9 cellular contexts compared by ENCODE assay signal in genomic region chr11:2531277-2531986, GRCh38.
A peak's percentile ranks its signal among the peaks of the same experiment; 100 is the strongest.
DNase-seq lines count a peak whose midpoint lies in the region; ATAC-seq and TF ChIP-seq lines count a peak whose summit lies in the region.
"Had no signal": no experiment of that assay in that cellular context is flagged by ENCODE, and none has a peak within 500 bp of the region (broad histone marks: within the 10 kb centered on the region; RNA-seq: fewer than 3 reads in every experiment).

No MANE protein-coding gene starts in this region.

- H3K4me3 Mint-ChIP-seq in activated T-helper 2 cell treated with anti-CD3 and anti-CD28 coated beads, Interferon-gamma antibody, Interleukin-2, Interleukin-4, amounts not matched to agents 10 μg/mL and 5 μg/mL and 100 μg/mL, durations not matched to agents 14 hours and 24 hours and 36 hours (ENCODE audit: low read depth), result no peak overlapping the region

- CTCF ChIA-PET in Panc1 (lab: Charles Lee), result interaction anchor here (1.0 to 5.5 kb wide), 10 partner anchors 86 to 399 kb away, joined by 3 to 132 read pairs (median 7); partner anchors contain the start of genes CDKN1C and TSSC4

- H3K36me3 ChIP-seq in H7 (replicated peaks; ENCODE audit: control insufficient read depth, insufficient read depth, low read length) (no peaks in the 10 kb centered on the region), Panc1 (ENCODE audit: control insufficient read depth, insufficient read depth, low read length) (no peaks in the 10 kb centered on the region), osteoblast (ENCODE audit: insufficient read depth, low read length) (no peaks in the 10 kb centered on the region), thyroid gland (no peaks in the 10 kb centered on the region)

- H3K9me3 Mint-ChIP-seq in activated T-helper 2 cell treated with anti-CD3 and anti-CD28 coated beads, Interferon-gamma antibody, Interleukin-2, Interleukin-4, amounts not matched to agents 10 μg/mL and 5 μg/mL and 100 μg/mL, durations not matched to agents 14 hours and 24 hours and 36 hours, result no peaks in the 10 kb centered on the region

- intact Hi-C loops in Panc1 (cut with micrococcal nuclease; ENCODE audit: unreplicated experiment) (loop anchor here (1.0 kb wide), 1 partner anchor 103 kb away; no protein-coding TSS in a partner anchor), thyroid gland (cut with DNase I) (loop anchor here (2.0 kb wide), 1 partner anchor 103 kb away; no protein-coding TSS in a partner anchor)
- intact Hi-C loops in activated T-helper 2 cell treated with anti-CD3 and anti-CD28 coated beads, Interferon-gamma antibody, Interleukin-2, Interleukin-4, amounts not matched to agents 10 μg/mL and 5 μg/mL and 100 μg/mL, durations not matched to agents 14 hours and 24 hours and 36 hours (cut with micrococcal nuclease), result loop anchor here (5.0 kb wide), 1 partner anchor 224 kb away; no protein-coding TSS in a partner anchor

- H3K27ac ChIP-seq in Panc1 (ENCODE audit: low read length) (no peak overlapping the region), osteoblast (ENCODE audit: low read depth, low read length) (no peak overlapping the region), thyroid gland (no peak overlapping the region)
- H3K27ac ChIP-seq: skin epidermis had no signal

- BruUV-seq in Panc1 (replicated peaks; lab: Mats Ljungman, UMichigan), result no TSS peak

- H3K4me3 ChIP-seq in AG10803 (ENCODE audit: low read length) (no peak overlapping the region), H7 (ENCODE audit: insufficient read depth, low read depth, low read length) (no peak overlapping the region), Panc1 (ENCODE audit: low read depth in 2 of 2, low read length in 2 of 2) (no peak overlapping the region), foreskin fibroblast (ENCODE audit: low read depth in 1 of 2, low read length in 2 of 2) (no peak overlapping the region), osteoblast (ENCODE audit: insufficient read depth, low read length) (no peak overlapping the region), thyroid gland (replicated peaks in 1 of 3) (no peak overlapping the region)
- H3K4me3 ChIP-seq: skin epidermis had no signal

- no peaks in the 10 kb centered on the region for H3K36me3 Mint-ChIP-seq in activated T-helper 2 cell treated with anti-CD3 and anti-CD28 coated beads, Interferon-gamma antibody, Interleukin-2, Interleukin-4, amounts not matched to agents 10 μg/mL and 5 μg/mL and 100 μg/mL, durations not matched to agents 14 hours and 24 hours and 36 hours (ENCODE audit: low read depth)

- H3K27me3 Mint-ChIP-seq in activated T-helper 2 cell treated with anti-CD3 and anti-CD28 coated beads, Interferon-gamma antibody, Interleukin-2, Interleukin-4, amounts not matched to agents 10 μg/mL and 5 μg/mL and 100 μg/mL, durations not matched to agents 14 hours and 24 hours and 36 hours (ENCODE audit: low read depth), result no peaks in the 10 kb centered on the region

- no peaks in the 10 kb centered on the region for H3K79me2 ChIP-seq in osteoblast (ENCODE audit: insufficient read depth, low read length)

- H3K4me1 ChIP-seq in Panc1 (ENCODE audit: control insufficient read depth, insufficient read depth, low read length) (peaks cover 15% of the 10 kb centered on the region), osteoblast (ENCODE audit: insufficient read depth, low read length) (peaks cover 13% of the 10 kb centered on the region), thyroid gland (peaks cover 20 to 32% of the 10 kb centered on the region in 2 donors)

- no peak for TF ChIP-seq POLR2A in thyroid gland (IDR thresholded peaks at IDR 0.05)

- no peaks in the 10 kb centered on the region for H3K9me3 ChIP-seq in Panc1 (ENCODE audit: control insufficient read depth, insufficient read depth, low read depth, low read length)
- H3K9me3 ChIP-seq in osteoblast (ENCODE audit: low read depth, low read length), result no peaks in the 10 kb centered on the region
- H3K9me3 ChIP-seq in thyroid gland, result no peaks in the 10 kb centered on the region

- peak; percentile 71 for ATAC-seq in Panc1
- no peak for ATAC-seq in GM21526 (IDR thresholded peaks at IDR 0.05; ENCODE audit: low FRiP score, unreplicated experiment)

- peak; percentile 87 for TF ChIP-seq CTCF in AG10803 (conservative IDR thresholded peaks at IDR 0.05; ENCODE audit: low read length)
- peak; percentile 98 for TF ChIP-seq CTCF in Panc1 (IDR thresholded peaks at IDR 0.05)
- TF ChIP-seq CTCF in foreskin fibroblast (IDR thresholded peaks at IDR 0.05; ENCODE audit: low read depth, low read length), result peak; percentile 89
- peak; percentile 85 for TF ChIP-seq CTCF in osteoblast (IDR thresholded peaks at IDR 0.05; ENCODE audit: extremely low read depth, low read depth, low read length)
- TF ChIP-seq CTCF in thyroid gland (IDR thresholded peaks at IDR 0.05), result peak; percentile 80 to 98 (median 95)

- no peak overlapping the region for H3K27ac Mint-ChIP-seq in activated T-helper 2 cell treated with anti-CD3 and anti-CD28 coated beads, Interferon-gamma antibody, Interleukin-2, Interleukin-4, amounts not matched to agents 10 μg/mL and 5 μg/mL and 100 μg/mL, durations not matched to agents 14 hours and 24 hours and 36 hours

- no peak overlapping the region for H2AFZ ChIP-seq in osteoblast (ENCODE audit: low read length)

- in situ Hi-C loops in Panc1 (cut with HindIII; ENCODE audit: low pct_unique_long_range_greater_than_20kb, low sequenced_read_pairs), result no loop called here

- H4K20me1 ChIP-seq in osteoblast (ENCODE audit: insufficient read depth, low read length), result peaks cover 5% of the 10 kb centered on the region

- no peak overlapping the region for H3K4me2 ChIP-seq in osteoblast (ENCODE audit: insufficient read depth, low read length)

- H3K27me3 ChIP-seq in H7 (ENCODE audit: control insufficient read depth, insufficient read depth, low read length) (peaks cover 2% of the 10 kb centered on the region; the same call in 1 of the 2 replicates), Panc1 (ENCODE audit: control insufficient read depth, insufficient read depth, low read length) (no peaks in the 10 kb centered on the region), osteoblast (ENCODE audit: insufficient read depth, low read length) (peaks cover 7% of the 10 kb centered on the region), thyroid gland (no peaks in the 10 kb centered on the region)

- peaks cover 9% of the 10 kb centered on the region for H3K4me1 Mint-ChIP-seq in activated T-helper 2 cell treated with anti-CD3 and anti-CD28 coated beads, Interferon-gamma antibody, Interleukin-2, Interleukin-4, amounts not matched to agents 10 μg/mL and 5 μg/mL and 100 μg/mL, durations not matched to agents 14 hours and 24 hours and 36 hours (ENCODE audit: low read depth)

- 51 to 59% methylated on average over 11 to 12 of the region's 14 CpGs for WGBS in thyroid gland, 2 donors

- DNase-seq in AG10803 (ENCODE audit: low read depth), result peak; percentile 34
- DNase-seq in H7, result peak; percentile 92
- DNase-seq in Panc1 (ENCODE audit: low read depth, low spot score), result peak; percentile 55
- DNase-seq in activated T-helper 2 cell treated with anti-CD3 and anti-CD28 coated beads, Interferon-gamma antibody, Interleukin-2, Interleukin-4, amounts not matched to agents 10 μg/mL and 5 μg/mL and 100 μg/mL, durations not matched to agents 14 hours and 24 hours and 36 hours (ENCODE audit: low spot score), result peak; percentile 41
- DNase-seq in foreskin fibroblast, result peak; percentile 33 to 79
- peak; percentile 99 for DNase-seq in osteoblast (ENCODE audit: insufficient read length, low spot score, missing footprints)
- peak; percentile 78 to 79 for DNase-seq in thyroid gland

- POLR2A ChIA-PET in Panc1 (lab: Charles Lee), result no interaction called here

Comparison
In these comparisons a context has a peak if more than half of its experiments do, and no peak if none do; other contexts are left out.
1. DNase-seq: peak in every context shown above with its lines; median percentile 99 in osteoblast; 92 in H7; 78 in thyroid gland; 56 in foreskin fibroblast; 55 in Panc1; 41 in activated T-helper 2 cell treated with anti-CD3 and anti-CD28 coated beads, Interferon-gamma antibody, Interleukin-2, Interleukin-4, amounts not matched to agents 10 μg/mL and 5 μg/mL and 100 μg/mL, durations not matched to agents 14 hours and 24 hours and 36 hours; 34 in AG10803.